1 cellular context compared by ENCODE assay signal in genomic region chr17:57369509-57369945, GRCh38.
TF ChIP-seq lines count a peak whose summit lies in the region.

No MANE protein-coding gene starts in this region.

TF ChIP-seq in K562, 482 proteins besides CTCF, POLR2A, EP300 and RAD21 (continued from another document):
- TF ChIP-seq GTF3C2 (IDR thresholded peaks at IDR 0.05; ENCODE audit: borderline replicate concordance, extremely low read depth, insufficient read length) (no peak), RCOR1 (IDR thresholded peaks at IDR 0.05; ENCODE audit: borderline replicate concordance in 1 of 2, low read depth in 2 of 2, low read length in 2 of 2) (0 out of 4 replicates have a peak, but pooled peaks of 1 of the 2 experiments have one; percentile 18), ESRRA (IDR thresholded peaks at IDR 0.05; ENCODE audit: borderline replicate concordance, low read depth) (peak; percentile 87), BCOR (IDR thresholded peaks at IDR 0.05) (peak; percentile 76)
TF ChIP-seq in K562: peak in this region for 7.
